In genomic region chr17:75846701-75847594, GRCh38 we compare ENCODE assay signal across 1 cellular context.
TF ChIP-seq lines count a peak whose summit lies in the region.

No MANE protein-coding gene starts in this region.

TF ChIP-seq in HepG2, 621 proteins besides CTCF, POLR2A, EP300 and RAD21 (continued from another document and continues in another):
- TF ChIP-seq HNRNPL (IDR thresholded peaks at IDR 0.05; ENCODE audit: low read depth, low read length), result peak; percentile 99
- TF ChIP-seq ZNF710 (CRISPR knock-in tag; IDR thresholded peaks at IDR 0.05; ENCODE audit: borderline replicate concordance), result peak; percentile 90
- TF ChIP-seq FOXA3 (CRISPR knock-in tag; IDR thresholded peaks at IDR 0.05), result peak; percentile 62
- TF ChIP-seq ZNF646 (CRISPR knock-in tag; IDR thresholded peaks at IDR 0.05), result peak; percentile 59; the same call in 1 of the 2 replicates
- peak; percentile 58; the same call in 1 of the 2 replicates for TF ChIP-seq PBX2 (CRISPR knock-in tag; IDR thresholded peaks at IDR 0.05)
- TF ChIP-seq NR1H2 (CRISPR knock-in tag; IDR thresholded peaks at IDR 0.05; ENCODE audit: borderline replicate concordance, low read depth), result 0 out of 2 replicates have a peak, but pooled peaks have one; percentile 73
- no peak; the same call in 1 of the 2 replicates for TF ChIP-seq MTERF4 (CRISPR knock-in tag; IDR thresholded peaks at IDR 0.05)
- TF ChIP-seq ZNF275 (CRISPR knock-in tag; IDR thresholded peaks at IDR 0.05; ENCODE audit: borderline replicate concordance), result peak; percentile 80; the same call in 1 of the 2 replicates
- TF ChIP-seq KDM3A (CRISPR knock-in tag; IDR thresholded peaks at IDR 0.05; ENCODE audit: low read depth), result peak; percentile 94
- TF ChIP-seq SKIL (CRISPR knock-in tag; IDR thresholded peaks at IDR 0.05; ENCODE audit: borderline replicate concordance), result peak; percentile 94
- TF ChIP-seq JARID2 (CRISPR knock-in tag; IDR thresholded peaks at IDR 0.05; ENCODE audit: insufficient replicate concordance), result no peak
- TF ChIP-seq TIGD3 (CRISPR knock-in tag; IDR thresholded peaks at IDR 0.05; ENCODE audit: borderline replicate concordance), result peak; percentile 27; the same call in 1 of the 2 replicates
- peak; percentile 98 for TF ChIP-seq ZSCAN25 (CRISPR knock-in tag; IDR thresholded peaks at IDR 0.05)
- TF ChIP-seq PLRG1 (conservative IDR thresholded peaks at IDR 0.05), result no peak
- no peak for TF ChIP-seq STAG1 (CRISPR knock-in tag; IDR thresholded peaks at IDR 0.05)
- no peak for TF ChIP-seq MZF1 (CRISPR knock-in tag; IDR thresholded peaks at IDR 0.05; ENCODE audit: borderline replicate concordance)
- TF ChIP-seq CCAR2 (optimal IDR thresholded peaks at IDR 0.05; ENCODE audit: low read depth, low read length), result peak; percentile 92
- TF ChIP-seq SALL2 (CRISPR knock-in tag; IDR thresholded peaks at IDR 0.05), result peak; percentile 74
- peak; percentile 66; the same call in 1 of the 2 replicates for TF ChIP-seq SPEN (CRISPR knock-in tag; IDR thresholded peaks at IDR 0.05; ENCODE audit: low read depth)
- no peak for TF ChIP-seq FIP1L1 (IDR thresholded peaks at IDR 0.05; ENCODE audit: borderline replicate concordance, insufficient read depth, low read depth, low read length)
- no peak for TF ChIP-seq CBX5 (CRISPR knock-in tag; IDR thresholded peaks at IDR 0.05; ENCODE audit: borderline replicate concordance)
- TF ChIP-seq ZNF639 (CRISPR knock-in tag; conservative IDR thresholded peaks at IDR 0.05), result no peak; the same call in 1 of the 2 replicates
- TF ChIP-seq RXRB (CRISPR knock-in tag; IDR thresholded peaks at IDR 0.05; ENCODE audit: borderline replicate concordance), result peak; percentile 88
- TF ChIP-seq ZNF501 (CRISPR knock-in tag; IDR thresholded peaks at IDR 0.05), result peak; percentile 87
- no peak for TF ChIP-seq CREB3 (CRISPR knock-in tag; IDR thresholded peaks at IDR 0.05)
- TF ChIP-seq ZBTB43 (CRISPR knock-in tag; conservative IDR thresholded peaks at IDR 0.05), result peak; percentile 52; the same call in 1 of the 2 replicates
- peak; percentile 55 for TF ChIP-seq PRDM10 (CRISPR knock-in tag; IDR thresholded peaks at IDR 0.05; ENCODE audit: low read depth)
- peak; percentile 73; the same call in 1 of the 2 replicates for TF ChIP-seq ZNF225 (CRISPR knock-in tag; IDR thresholded peaks at IDR 0.05)
